In the genomic region with DNA sequence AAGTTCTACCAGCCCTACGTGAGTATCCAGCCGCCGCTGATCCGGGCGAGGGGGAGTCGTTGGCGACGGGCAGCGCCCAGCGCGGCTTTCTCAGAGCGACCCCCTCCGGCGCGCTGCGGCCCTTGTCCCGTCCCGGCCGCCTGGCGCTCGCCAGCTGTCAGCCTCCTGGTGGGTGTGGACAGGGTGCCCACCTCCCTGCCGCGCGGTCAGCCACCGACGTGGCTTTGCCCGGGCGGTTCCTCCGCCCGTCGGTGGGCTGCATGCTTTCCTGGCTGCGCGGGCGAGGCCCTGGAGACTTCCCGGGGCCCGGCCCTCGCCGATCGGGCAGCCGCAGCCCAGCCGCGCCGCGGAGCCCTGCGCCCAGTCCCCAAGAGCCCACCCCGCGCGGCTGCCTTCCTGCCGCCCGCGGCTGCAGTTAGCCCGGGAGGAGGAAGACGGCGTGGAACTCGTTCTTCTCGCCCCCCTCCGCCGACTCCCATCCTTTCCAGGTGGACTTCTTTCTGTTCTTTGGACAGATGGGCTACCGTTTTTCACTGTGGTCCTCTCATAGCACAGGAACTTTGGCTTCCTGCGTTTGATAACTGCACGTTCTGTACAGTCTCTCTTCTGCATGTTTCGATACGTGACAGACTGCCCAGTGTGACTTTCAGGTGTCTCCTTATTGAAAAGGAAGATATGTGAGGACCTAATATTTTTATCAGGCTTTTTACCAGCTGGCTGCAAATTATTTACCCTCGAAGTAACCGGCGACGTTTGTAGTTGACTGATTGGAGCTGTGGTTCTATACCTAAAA, we compare ENCODE assay signal across 8 cellular contexts. TPM values are rescaled to one million over a fixed set of nuclear protein-coding genes. Genes with fewer than 3 reads are reported as not detected.
A peak's percentile ranks its signal among the peaks of the same experiment; 100 is the strongest.
DNase-seq lines count a peak whose midpoint lies in the region; ATAC-seq and TF ChIP-seq lines count a peak whose summit lies in the region.

No MANE protein-coding gene starts in this region.

- DNase-seq in CD14-positive monocyte (ENCODE audit: low spot score) (no peak), NCI-H446 (lab: John Stamatoyannopoulos, UW) (peak; percentile 13 to 52), foreskin fibroblast (peak in 1 of 2 donors; percentile 77), neural crest cell (ENCODE audit: low read depth, low spot score) (peak; percentile 71), epidermal melanocyte (ENCODE audit: insufficient read length, low spot score) (no peak)
- DNase-seq in activated T-helper 1 cell treated with anti-CD3 and anti-CD28 coated beads, Interleukin-12 subunit alpha, Interleukin-12 subunit beta, Interleukin-2, Interleukin-4 antibody, amounts not matched to agents 30 ng/mL and 10 ng/mL and 1 ng/mL, durations not matched to agents 14 hours and 24 hours and 36 hours (ENCODE audit: low spot score), result no peak

- intact Hi-C loops in CD14-positive monocyte (cut with micrococcal nuclease), result loop anchor here (5.0 kb wide), 4 partner anchors 190 to 245 kb away; a partner anchor contains a TSS
- intact Hi-C loops in activated T-helper 1 cell treated with anti-CD3 and anti-CD28 coated beads, Interleukin-12 subunit alpha, Interleukin-12 subunit beta, Interleukin-2, Interleukin-4 antibody, amounts not matched to agents 30 ng/mL and 10 ng/mL and 1 ng/mL, durations not matched to agents 14 hours and 24 hours and 36 hours (cut with micrococcal nuclease), result loop anchor here (1.0 kb wide), 1 partner anchor 633 kb away; no protein-coding TSS in a partner anchor

- H3K27ac Mint-ChIP-seq in CD14-positive monocyte (peak overlapping the region; percentile 81 to 100 (median 92)), neural crest cell (ENCODE audit: unreplicated experiment) (peak overlapping the region; percentile 93)
- peak overlapping the region; percentile 94 for H3K27ac Mint-ChIP-seq in activated T-helper 1 cell treated with anti-CD3 and anti-CD28 coated beads, Interleukin-12 subunit alpha, Interleukin-12 subunit beta, Interleukin-2, Interleukin-4 antibody, amounts not matched to agents 30 ng/mL and 10 ng/mL and 1 ng/mL, durations not matched to agents 14 hours and 24 hours and 36 hours

- H3K4me3 ChIP-seq in foreskin fibroblast (ENCODE audit: low read depth in 1 of 2, low read length in 2 of 2), result peak overlapping the region; percentile 87 to 89

- ATAC-seq in GM18519 (IDR thresholded peaks at IDR 0.05; ENCODE audit: low FRiP score, unreplicated experiment), result peak; percentile 17
- ATAC-seq in HG02973 (IDR thresholded peaks at IDR 0.05; ENCODE audit: unreplicated experiment), result peak; percentile 29

- H3K36me3 Mint-ChIP-seq in CD14-positive monocyte, result peaks cover 6 to 8% of the 10 kb centered on the region in 2 donors
- H3K36me3 Mint-ChIP-seq in activated T-helper 1 cell treated with anti-CD3 and anti-CD28 coated beads, Interleukin-12 subunit alpha, Interleukin-12 subunit beta, Interleukin-2, Interleukin-4 antibody, amounts not matched to agents 30 ng/mL and 10 ng/mL and 1 ng/mL, durations not matched to agents 14 hours and 24 hours and 36 hours (ENCODE audit: low read depth), result peaks cover 21% of the 10 kb centered on the region
- H3K36me3 Mint-ChIP-seq in neural crest cell (ENCODE audit: low read depth), result no peaks in the 10 kb centered on the region

- H3K9me3 Mint-ChIP-seq in CD14-positive monocyte, result no peaks in the 10 kb centered on the region
- H3K9me3 Mint-ChIP-seq in activated T-helper 1 cell treated with anti-CD3 and anti-CD28 coated beads, Interleukin-12 subunit alpha, Interleukin-12 subunit beta, Interleukin-2, Interleukin-4 antibody, amounts not matched to agents 30 ng/mL and 10 ng/mL and 1 ng/mL, durations not matched to agents 14 hours and 24 hours and 36 hours, result no peaks in the 10 kb centered on the region
- no peaks in the 10 kb centered on the region for H3K9me3 Mint-ChIP-seq in neural crest cell

- H3K27me3 Mint-ChIP-seq in CD14-positive monocyte (ENCODE audit: low read depth in 3 of 3) (no peaks in the 10 kb centered on the region), neural crest cell (ENCODE audit: low read depth) (no peaks in the 10 kb centered on the region)
- no peaks in the 10 kb centered on the region for H3K27me3 Mint-ChIP-seq in activated T-helper 1 cell treated with anti-CD3 and anti-CD28 coated beads, Interleukin-12 subunit alpha, Interleukin-12 subunit beta, Interleukin-2, Interleukin-4 antibody, amounts not matched to agents 30 ng/mL and 10 ng/mL and 1 ng/mL, durations not matched to agents 14 hours and 24 hours and 36 hours (ENCODE audit: insufficient read depth)

- peak overlapping the region; percentile 95 to 97 for H3K4me3 Mint-ChIP-seq in CD14-positive monocyte
- peak overlapping the region; percentile 98 for H3K4me3 Mint-ChIP-seq in activated T-helper 1 cell treated with anti-CD3 and anti-CD28 coated beads, Interleukin-12 subunit alpha, Interleukin-12 subunit beta, Interleukin-2, Interleukin-4 antibody, amounts not matched to agents 30 ng/mL and 10 ng/mL and 1 ng/mL, durations not matched to agents 14 hours and 24 hours and 36 hours
- peak overlapping the region; percentile 100 for H3K4me3 Mint-ChIP-seq in neural crest cell

- TF ChIP-seq CTCF in CD14-positive monocyte (IDR thresholded peaks at IDR 0.05) (no peak), foreskin fibroblast (IDR thresholded peaks at IDR 0.05; ENCODE audit: low read depth, low read length) (peak; percentile 4), neural crest cell (conservative IDR thresholded peaks at IDR 0.05) (peak; percentile 35)

- peaks cover 44% of the 10 kb centered on the region for H3K4me1 Mint-ChIP-seq in CD14-positive monocyte
- H3K4me1 Mint-ChIP-seq in activated T-helper 1 cell treated with anti-CD3 and anti-CD28 coated beads, Interleukin-12 subunit alpha, Interleukin-12 subunit beta, Interleukin-2, Interleukin-4 antibody, amounts not matched to agents 30 ng/mL and 10 ng/mL and 1 ng/mL, durations not matched to agents 14 hours and 24 hours and 36 hours (ENCODE audit: low read depth), result peaks cover 52% of the 10 kb centered on the region
- H3K4me1 Mint-ChIP-seq in neural crest cell, result peaks cover 48% of the 10 kb centered on the region

RNA-seq across cellular contexts. Expression of a gene that starts 0.6 kb away (rescaled TPM):
- polyA plus RNA-seq in CD14-positive monocyte, result 10 to 100 TPM; 84.8 to 86.1 TPM
- 49.7 and 53.5 TPM in 2 replicates for total RNA-seq in activated T-helper 1 cell treated with anti-CD3 and anti-CD28 coated beads, Interleukin-12 subunit alpha, Interleukin-12 subunit beta, Interleukin-2, Interleukin-4 antibody, amounts not matched to agents 30 ng/mL and 10 ng/mL and 1 ng/mL, durations not matched to agents 14 hours and 24 hours and 36 hours
- 61.4 and 74.9 TPM in 2 replicates for total RNA-seq in neural crest cell

RNA-seq across cellular contexts. Expression of a gene that starts 0.9 kb away (rescaled TPM):
- polyA plus RNA-seq in CD14-positive monocyte, result 100 to 1,000 TPM; 101 to 143 TPM
- 29.6 and 37.4 TPM in 2 replicates for total RNA-seq in activated T-helper 1 cell treated with anti-CD3 and anti-CD28 coated beads, Interleukin-12 subunit alpha, Interleukin-12 subunit beta, Interleukin-2, Interleukin-4 antibody, amounts not matched to agents 30 ng/mL and 10 ng/mL and 1 ng/mL, durations not matched to agents 14 hours and 24 hours and 36 hours
- total RNA-seq in neural crest cell, result 52.0 and 56.3 TPM in 2 replicates

RNA-seq across cellular contexts. Expression of a gene that starts 25.8 kb away (rescaled TPM):
- polyA plus RNA-seq in CD14-positive monocyte, result not detected
- 0.49 and 0.66 TPM in 2 replicates for total RNA-seq in activated T-helper 1 cell treated with anti-CD3 and anti-CD28 coated beads, Interleukin-12 subunit alpha, Interleukin-12 subunit beta, Interleukin-2, Interleukin-4 antibody, amounts not matched to agents 30 ng/mL and 10 ng/mL and 1 ng/mL, durations not matched to agents 14 hours and 24 hours and 36 hours
- 27.6 and 28.9 TPM in 2 replicates for total RNA-seq in neural crest cell

Comparison
In these comparisons a context has a peak if more than half of its experiments do, and no peak if none do; other contexts are left out.
1. DNase-seq: peak in NCI-H446 (2 of 2) and neural crest cell (single experiment); none in CD14-positive monocyte (single experiment), activated T-helper 1 cell treated with anti-CD3 and anti-CD28 coated beads, Interleukin-12 subunit alpha, Interleukin-12 subunit beta, Interleukin-2, Interleukin-4 antibody, amounts not matched to agents 30 ng/mL and 10 ng/mL and 1 ng/mL, durations not matched to agents 14 hours and 24 hours and 36 hours (single experiment) and epidermal melanocyte (single experiment).
2. RNA of a gene that starts 25.8 kb away (total RNA-seq): 27.6 to 28.9 TPM in neural crest cell; 0.49 to 0.66 TPM in activated T-helper 1 cell treated with anti-CD3 and anti-CD28 coated beads, Interleukin-12 subunit alpha, Interleukin-12 subunit beta, Interleukin-2, Interleukin-4 antibody, amounts not matched to agents 30 ng/mL and 10 ng/mL and 1 ng/mL, durations not matched to agents 14 hours and 24 hours and 36 hours; every median in the first group is over 10 times any median in the second.
3. Peak in every context shown above with its lines, with median percentiles within 50 percentile points of each other: H3K27ac Mint-ChIP-seq and H3K4me3 Mint-ChIP-seq.